In genomic region chr5:138490648-138491283, GRCh38 we compare ENCODE assay signal across 15 cellular contexts. TPM values are rescaled to one million over a fixed set of nuclear protein-coding genes. Genes with fewer than 3 reads are reported as not detected.
DNase-seq lines count a peak whose midpoint lies in the region; ATAC-seq, FAIRE-seq and TF ChIP-seq lines count a peak whose summit lies in the region.
"Had no signal": no experiment of that assay in that cellular context is flagged by ENCODE, and none has a peak within 500 bp of the region (broad histone marks: within the 10 kb centered on the region; RNA-seq: fewer than 3 reads in every experiment).

No MANE protein-coding gene starts in this region.

- no peaks in the 10 kb centered on the region for H3K9me3 Mint-ChIP-seq in activated naive CD4-positive, alpha-beta T cell treated with anti-CD3 and anti-CD28 coated beads for 36 hours
- H3K9me3 Mint-ChIP-seq in activated naive CD4-positive, alpha-beta T cell treated with anti-CD3 and anti-CD28 coated beads, Interleukin-2, amount 10 ng/mL, durations not matched to agents 7 days and 5 days: no peaks in the 10 kb centered on the region
- H3K9me3 Mint-ChIP-seq in WTC11: no peaks in the 10 kb centered on the region

- H2AFZ ChIP-seq in keratinocyte (ENCODE audit: control insufficient read depth, low read length): no peak overlapping the region

- H3K9me3 ChIP-seq in keratinocyte (ENCODE audit: control insufficient read depth, low read depth, low read length) (no peaks in the 10 kb centered on the region), stomach smooth muscle (ENCODE audit: control insufficient read depth in 2 of 2, low read length in 2 of 2) (no peaks in the 10 kb centered on the region)
- H3K9me3 ChIP-seq: gastrocnemius medialis, upper lobe of left lung had no signal

- ATAC-seq in WTC11 (no peak), HG02884 (IDR thresholded peaks at IDR 0.05; ENCODE audit: unreplicated experiment) (no peak), GM21367 (IDR thresholded peaks at IDR 0.05; ENCODE audit: unreplicated experiment) (no peak)

- CTCF ChIA-PET in activated naive CD4-positive, alpha-beta T cell treated with anti-CD3 and anti-CD28 coated beads for 36 hours (lab: Charles Lee): interaction anchor here (0.6 to 1.8 kb wide), 4 partner anchors 9 to 76 kb away, joined by 3 to 8 read pairs (median 4); no protein-coding TSS in a partner anchor
- CTCF ChIA-PET in activated naive CD4-positive, alpha-beta T cell treated with anti-CD3 and anti-CD28 coated beads, Interleukin-2, amount 10 ng/mL, durations not matched to agents 7 days and 5 days (lab: Charles Lee): interaction anchor here (0.7 kb wide), 1 partner anchor 1645 kb away, joined by 3 read pairs; no protein-coding TSS in a partner anchor
- CTCF ChIA-PET in WTC11 (lab: Charles Lee): interaction anchor here (1.1 to 2.6 kb wide), 3 partner anchors 13 to 56 kb away, joined by 3 to 10 read pairs (median 5); partner anchors contain the start of gene EGR1

- no peak overlapping the region for H3K27ac ChIP-seq in keratinocyte (ENCODE audit: control insufficient read depth, insufficient read depth, low read length)
- no peak overlapping the region for H3K27ac ChIP-seq in stomach smooth muscle (ENCODE audit: low read length)
- H3K27ac ChIP-seq: gastrocnemius medialis had no signal

- H3K4me1 Mint-ChIP-seq in activated naive CD4-positive, alpha-beta T cell treated with anti-CD3 and anti-CD28 coated beads for 36 hours (ENCODE audit: low read depth): peaks cover 11% of the 10 kb centered on the region
- H3K4me1 Mint-ChIP-seq in activated naive CD4-positive, alpha-beta T cell treated with anti-CD3 and anti-CD28 coated beads, Interleukin-2, amount 10 ng/mL, durations not matched to agents 7 days and 5 days: peaks cover 10% of the 10 kb centered on the region
- peaks cover 25% of the 10 kb centered on the region for H3K4me1 Mint-ChIP-seq in WTC11

- H3K79me2 ChIP-seq in keratinocyte (ENCODE audit: control insufficient read depth, insufficient read depth, low read length): no peaks in the 10 kb centered on the region

- dilution Hi-C loops in keratinocyte (cut with MboI; ENCODE audit: extremely low pct_ligation_motif_present, low sequenced_read_pairs): no loop called here

- FAIRE-seq in keratinocyte (lab: Jason Lieb, UNC): no peak
- FAIRE-seq: RCC 7860, TTC549 had no signal

- H3K27ac Mint-ChIP-seq in activated naive CD4-positive, alpha-beta T cell treated with anti-CD3 and anti-CD28 coated beads for 36 hours: no peak overlapping the region
- H3K27ac Mint-ChIP-seq in activated naive CD4-positive, alpha-beta T cell treated with anti-CD3 and anti-CD28 coated beads, Interleukin-2, amount 10 ng/mL, durations not matched to agents 7 days and 5 days: no peak overlapping the region
- H3K27ac Mint-ChIP-seq in WTC11: no peak overlapping the region

- no peaks in the 10 kb centered on the region for H3K27me3 ChIP-seq in keratinocyte (ENCODE audit: control insufficient read depth, extremely low read depth, insufficient read depth, low read length)
- H3K27me3 ChIP-seq in stomach smooth muscle (ENCODE audit: control insufficient read depth in 1 of 2, insufficient read depth in 2 of 2, low read length in 2 of 2): no peaks in the 10 kb centered on the region
- H3K27me3 ChIP-seq: upper lobe of left lung had no signal

- H3K36me3 ChIP-seq in keratinocyte (ENCODE audit: control insufficient read depth in 2 of 2, extremely low read depth in 1 of 2, insufficient read depth in 2 of 2, low read length in 2 of 2): no peaks in the 10 kb centered on the region
- no peaks in the 10 kb centered on the region for H3K36me3 ChIP-seq in stomach smooth muscle (ENCODE audit: control insufficient read depth in 2 of 2, insufficient read depth in 2 of 2, low read length in 2 of 2)
- H3K36me3 ChIP-seq: gastrocnemius medialis, upper lobe of left lung had no signal

- no peak for DNase-seq in activated naive CD4-positive, alpha-beta T cell treated with anti-CD3 and anti-CD28 coated beads for 36 hours
- no peak for DNase-seq in activated naive CD4-positive, alpha-beta T cell treated with anti-CD3 and anti-CD28 coated beads, Interleukin-2, amount 10 ng/mL, durations not matched to agents 7 days and 5 days
- DNase-seq in WTC11 (ENCODE audit: low spot score) (no peak), keratinocyte (ENCODE audit: low read depth, low spot score) (no peak), DMS 273 (lab: John Stamatoyannopoulos, UW; ENCODE audit: unreplicated experiment) (no peak)
- DNase-seq: activated gamma-delta T cell treated with Interleukin-2 at 50 U/mL for 16 hours, gastrocnemius medialis, left ventricle myocardium superior, NCI-H2081, upper lobe of left lung had no signal

- no peaks in the 10 kb centered on the region for H3K9me1 ChIP-seq in keratinocyte (ENCODE audit: control insufficient read depth, extremely low read depth, insufficient read depth, low read length)

- H3K4me3 ChIP-seq in keratinocyte (ENCODE audit: control insufficient read depth in 2 of 3, extremely low read depth in 1 of 3, insufficient read depth in 2 of 3, low read depth in 1 of 3, low read length in 3 of 3) (peak overlapping the region in 1 of 3 experiments; percentile 61), stomach smooth muscle (ENCODE audit: low read length in 2 of 2) (peak overlapping the region in 1 of 2 donors; percentile 71)

- peak overlapping the region; percentile 34 for H3K4me3 Mint-ChIP-seq in activated naive CD4-positive, alpha-beta T cell treated with anti-CD3 and anti-CD28 coated beads for 36 hours
- H3K4me3 Mint-ChIP-seq in activated naive CD4-positive, alpha-beta T cell treated with anti-CD3 and anti-CD28 coated beads, Interleukin-2, amount 10 ng/mL, durations not matched to agents 7 days and 5 days: no peak overlapping the region
- peak overlapping the region; percentile 57 for H3K4me3 Mint-ChIP-seq in WTC11

- POLR2A ChIA-PET in WTC11 (lab: Charles Lee): interaction anchor here (1.3 kb wide), 1 partner anchor 25 kb away, joined by 3 read pairs; the partner anchor contains the start of gene EGR1

- no peaks in the 10 kb centered on the region for H4K20me1 ChIP-seq in keratinocyte (ENCODE audit: control insufficient read depth, extremely low read depth, insufficient read depth, low read length)

- peak overlapping the region; percentile 29 for H3K4me2 ChIP-seq in keratinocyte (ENCODE audit: control insufficient read depth, extremely low read depth, insufficient read depth, low read depth, low read length)

- intact Hi-C loops in activated naive CD4-positive, alpha-beta T cell treated with anti-CD3 and anti-CD28 coated beads for 36 hours (cut with micrococcal nuclease): no loop called here

- TF ChIP-seq CTCF in WTC11 (IDR thresholded peaks at IDR 0.05): no peak
- no peak for TF ChIP-seq CTCF in keratinocyte (optimal IDR thresholded peaks at IDR 0.05 in 1 of 3, IDR thresholded peaks at IDR 0.05 in 1 of 3, conservative IDR thresholded peaks at IDR 0.05 in 1 of 3; ENCODE audit: extremely low read depth in 1 of 3, insufficient read depth in 2 of 3, low read length in 3 of 3)

- no peak overlapping the region for H3K9ac ChIP-seq in keratinocyte (ENCODE audit: control insufficient read depth, extremely low read depth, insufficient read depth, low read length)
- peak overlapping the region; percentile 33 to 42 for H3K9ac ChIP-seq in stomach smooth muscle (ENCODE audit: low read length in 2 of 2)

- H3K4me1 ChIP-seq in keratinocyte (ENCODE audit: control insufficient read depth, extremely low read depth, insufficient read depth, low read length) (peaks cover 53% of the 10 kb centered on the region), stomach smooth muscle (ENCODE audit: control insufficient read depth, insufficient read depth, low read length) (peaks cover 26% of the 10 kb centered on the region)

- no peaks in the 10 kb centered on the region for H3K36me3 Mint-ChIP-seq in activated naive CD4-positive, alpha-beta T cell treated with anti-CD3 and anti-CD28 coated beads for 36 hours (ENCODE audit: low read depth)
- H3K36me3 Mint-ChIP-seq in activated naive CD4-positive, alpha-beta T cell treated with anti-CD3 and anti-CD28 coated beads, Interleukin-2, amount 10 ng/mL, durations not matched to agents 7 days and 5 days: no peaks in the 10 kb centered on the region
- H3K36me3 Mint-ChIP-seq in WTC11: no peaks in the 10 kb centered on the region

- H3K27me3 Mint-ChIP-seq in activated naive CD4-positive, alpha-beta T cell treated with anti-CD3 and anti-CD28 coated beads for 36 hours (ENCODE audit: low read depth): peaks cover 11% of the 10 kb centered on the region
- peaks cover 88% of the 10 kb centered on the region for H3K27me3 Mint-ChIP-seq in activated naive CD4-positive, alpha-beta T cell treated with anti-CD3 and anti-CD28 coated beads, Interleukin-2, amount 10 ng/mL, durations not matched to agents 7 days and 5 days
- peaks cover 39% of the 10 kb centered on the region for H3K27me3 Mint-ChIP-seq in WTC11 (ENCODE audit: low read depth)

RNA-seq across cellular contexts. Expression of gene EGR1, which starts 25.5 kb away (rescaled TPM):
- 10 to 100 TPM; 20.4 to 20.7 TPM for total RNA-seq in activated naive CD4-positive, alpha-beta T cell treated with anti-CD3 and anti-CD28 coated beads for 36 hours
- 15.7 to 30.0 TPM (median 28.5 TPM) in 3 replicates for total RNA-seq in WTC11 (2021)
- 2.8 to 7.0 TPM (median 5.6 TPM) in 3 replicates for polyA plus RNA-seq in keratinocyte
- 97.2 TPM for polyA plus RNA-seq in keratinocyte (2011; ENCODE audit: low read depth)
- polyA plus RNA-seq in keratinocyte (2011; cell fraction: cytosol; rRNA removed): 10.2 and 11.2 TPM in 2 replicates
- 24.6 and 29.8 TPM in 2 replicates for polyA plus RNA-seq in keratinocyte (2011; cell fraction: nucleus; rRNA removed)
- polyA plus RNA-seq in keratinocyte (2012; ENCODE audit: low replicate concordance): 9.1 and 116 TPM in 2 replicates
- 6.4 to 11.1 TPM (median 9.3 TPM) in 3 replicates for polyA minus RNA-seq in keratinocyte
- 15.0 TPM for polyA minus RNA-seq in keratinocyte (2011; cell fraction: cytosol; rRNA and poly(A)+ RNA removed)
- polyA minus RNA-seq in keratinocyte (2011; cell fraction: nucleus; rRNA and poly(A)+ RNA removed): 9.7 and 12.6 TPM in 2 replicates

RNA-seq across cellular contexts. Expression of gene REEP2, which starts 51.9 kb away (rescaled TPM):
- 1 to 10 TPM; 1.8 to 2.2 TPM for total RNA-seq in activated naive CD4-positive, alpha-beta T cell treated with anti-CD3 and anti-CD28 coated beads for 36 hours
- total RNA-seq in WTC11 (2021): 47.7 to 51.1 TPM (median 50.9 TPM) in 3 replicates
- polyA plus RNA-seq in keratinocyte: 0.19 to 0.41 TPM (median 0.35 TPM) in 3 replicates
- polyA plus RNA-seq in keratinocyte (2011; ENCODE audit: low read depth): not detected
- 0.21 and 0.35 TPM in 2 replicates for polyA plus RNA-seq in keratinocyte (2011; cell fraction: cytosol; rRNA removed)
- polyA plus RNA-seq in keratinocyte (2011; cell fraction: nucleus; rRNA removed): 0.23 and 0.29 TPM in 2 replicates
- 0.27 and 0.69 TPM in 2 replicates for polyA plus RNA-seq in keratinocyte (2012; ENCODE audit: low replicate concordance)
- 7.4 TPM in 1 of 3 replicates, not detected in the others for polyA minus RNA-seq in keratinocyte
- polyA minus RNA-seq in keratinocyte (2011; cell fraction: cytosol; rRNA and poly(A)+ RNA removed): 0.96 TPM
- not detected in 2 replicates for polyA minus RNA-seq in keratinocyte (2011; cell fraction: nucleus; rRNA and poly(A)+ RNA removed)

RNA-seq across cellular contexts. Expression of gene ETF1, which starts 52.3 kb away (rescaled TPM):
- 100 to 1,000 TPM in 1 of 2 experiments, 10 to 100 TPM in 1; 99.8 to 107 TPM for total RNA-seq in activated naive CD4-positive, alpha-beta T cell treated with anti-CD3 and anti-CD28 coated beads for 36 hours
- 110 to 137 TPM (median 115 TPM) in 3 replicates for total RNA-seq in WTC11 (2021)
- polyA plus RNA-seq in keratinocyte: 96.4 to 137 TPM (median 99.8 TPM) in 3 replicates
- 204 TPM for polyA plus RNA-seq in keratinocyte (2011; ENCODE audit: low read depth)
- polyA plus RNA-seq in keratinocyte (2011; cell fraction: cytosol; rRNA removed): 94.9 and 161 TPM in 2 replicates
- polyA plus RNA-seq in keratinocyte (2011; cell fraction: nucleus; rRNA removed): 55.3 and 68.1 TPM in 2 replicates
- 123 and 125 TPM in 2 replicates for polyA plus RNA-seq in keratinocyte (2012; ENCODE audit: low replicate concordance)
- 22.5 to 200 TPM (median 154 TPM) in 3 replicates for polyA minus RNA-seq in keratinocyte
- polyA minus RNA-seq in keratinocyte (2011; cell fraction: cytosol; rRNA and poly(A)+ RNA removed): 121 TPM
- 33.1 and 62.9 TPM in 2 replicates for polyA minus RNA-seq in keratinocyte (2011; cell fraction: nucleus; rRNA and poly(A)+ RNA removed)

Comparison
In these comparisons a context has a peak if more than half of its experiments do, and no peak if none do; other contexts are left out.
1. RNA of gene REEP2, which starts 51.9 kb away (total RNA-seq): 47.7 to 51.1 TPM in WTC11; 1.8 to 2.2 TPM in activated naive CD4-positive, alpha-beta T cell treated with anti-CD3 and anti-CD28 coated beads for 36 hours; every median in the first group is over 10 times any median in the second.